ENCODE assay signal across 24 cellular contexts in genomic region chr6:89320012-89320559, GRCh38. TPM values are rescaled to one million over a fixed set of nuclear protein-coding genes. Genes with fewer than 3 reads are reported as not detected.
"Had no signal": no experiment of that assay in that cellular context is flagged by ENCODE, and none has a peak within 500 bp of the region (broad histone marks: within the 10 kb centered on the region; RNA-seq: fewer than 3 reads in every experiment).

No MANE protein-coding gene starts in this region.

- H3K9me3 Mint-ChIP-seq: IgD-negative memory B cell had no signal

- H3K4me3 Mint-ChIP-seq: IgD-negative memory B cell, T-helper 17 cell had no signal

- H3K9me3 ChIP-seq: SK-N-SH had no signal

- H3K9me2 ChIP-seq: SK-N-SH had no signal

- H3K27me3 Mint-ChIP-seq: IgD-negative memory B cell, T-helper 17 cell had no signal

- H3K27ac Mint-ChIP-seq: T-helper 17 cell had no signal

- ATAC-seq: T-helper 17 cell had no signal

- DNase-seq: KBM-7, MV-4-11, NCI-H1048, NCI-H1105, NCI-H1417, NCI-H146, NCI-H1694 treated with DMSO at 0.1 percent for 48 hours, NCI-H1930, NCI-H2081, NCI-H2107, NCI-H2227 treated with DMSO at 0.1 percent for 48 hours, NCI-H524, NCI-H526 treated with DMSO at 0.1 percent for 48 hours, NCI-H748 treated with DMSO at 0.1 percent for 48 hours, RPMI8226, SHP77, SK-N-SH, T-helper 1 cell, T-helper 17 cell had no signal

- H3K4me2 ChIP-seq: SK-N-SH had no signal

RNA-seq across cellular contexts. Expression of gene GABRR2, which starts 5.0 kb away (rescaled TPM):
- total RNA-seq: HT1080, MCF 10A, NCI-H460, SK-MEL-5 had no signal
